In the genomic region with DNA sequence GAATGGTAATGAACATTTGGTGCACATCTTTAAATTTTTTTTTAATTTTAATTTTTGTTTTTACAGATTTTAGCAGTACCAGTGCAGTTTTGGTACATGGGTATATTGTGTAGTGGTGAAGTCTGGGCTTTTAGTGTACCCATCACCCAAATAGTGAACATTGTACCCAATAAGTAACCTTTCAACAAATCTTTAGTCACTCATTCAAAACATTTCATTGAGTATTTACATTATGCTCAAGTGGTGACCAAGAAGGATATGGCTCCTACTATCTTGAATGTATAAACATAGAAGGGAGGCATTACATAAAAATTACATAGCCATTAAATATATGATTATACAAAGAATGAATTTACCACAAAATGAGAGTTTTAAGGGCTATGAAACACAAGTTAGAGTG, we compare ENCODE assay signal across 2 cellular contexts.
A peak's percentile ranks its signal among the peaks of the same experiment; 100 is the strongest.
TF ChIP-seq lines count a peak whose summit lies in the region.

No MANE protein-coding gene starts in this region.

TF ChIP-seq in A549, 52 proteins besides CTCF, POLR2A, EP300 and RAD21 (continued from another document):
- TF ChIP-seq, protein P1, sequence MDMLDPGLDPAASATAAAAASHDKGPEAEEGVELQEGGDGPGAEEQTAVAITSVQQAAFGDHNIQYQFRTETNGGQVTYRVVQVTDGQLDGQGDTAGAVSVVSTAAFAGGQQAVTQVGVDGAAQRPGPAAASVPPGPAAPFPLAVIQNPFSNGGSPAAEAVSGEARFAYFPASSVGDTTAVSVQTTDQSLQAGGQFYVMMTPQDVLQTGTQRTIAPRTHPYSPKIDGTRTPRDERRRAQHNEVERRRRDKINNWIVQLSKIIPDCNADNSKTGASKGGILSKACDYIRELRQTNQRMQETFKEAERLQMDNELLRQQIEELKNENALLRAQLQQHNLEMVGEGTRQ (IDR thresholded peaks at IDR 0.05), result no peak
- TF ChIP-seq KDM5A (IDR thresholded peaks at IDR 0.05) (no peak), SREBF2 (IDR thresholded peaks at IDR 0.05) (no peak), JUN (IDR thresholded peaks at IDR 0.05) (no peak), CHD4 (IDR thresholded peaks at IDR 0.05; ENCODE audit: borderline replicate concordance) (no peak), RARB (CRISPR knock-in tag; IDR thresholded peaks at IDR 0.05) (no peak), MYC (IDR thresholded peaks at IDR 0.05; ENCODE audit: borderline replicate concordance, low read length) (no peak), RNF2 (IDR thresholded peaks at IDR 0.05; ENCODE audit: borderline replicate concordance, low read depth) (no peak), KDM1A (IDR thresholded peaks at IDR 0.05; ENCODE audit: low read depth) (no peak)
- TF ChIP-seq, protein P2, sequence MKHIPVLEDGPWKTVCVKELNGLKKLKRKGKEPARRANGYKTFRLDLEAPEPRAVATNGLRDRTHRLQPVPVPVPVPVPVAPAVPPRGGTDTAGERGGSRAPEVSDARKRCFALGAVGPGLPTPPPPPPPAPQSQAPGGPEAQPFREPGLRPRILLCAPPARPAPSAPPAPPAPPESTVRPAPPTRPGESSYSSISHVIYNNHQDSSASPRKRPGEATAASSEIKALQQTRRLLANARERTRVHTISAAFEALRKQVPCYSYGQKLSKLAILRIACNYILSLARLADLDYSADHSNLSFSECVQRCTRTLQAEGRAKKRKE (CRISPR knock-in tag; IDR thresholded peaks at IDR 0.05; ENCODE audit: low read depth), result no peak

TF ChIP-seq in HepG2, 621 proteins besides CTCF, POLR2A, EP300 and RAD21 (continued from another document and continues in another):
- TF ChIP-seq, protein P3, sequence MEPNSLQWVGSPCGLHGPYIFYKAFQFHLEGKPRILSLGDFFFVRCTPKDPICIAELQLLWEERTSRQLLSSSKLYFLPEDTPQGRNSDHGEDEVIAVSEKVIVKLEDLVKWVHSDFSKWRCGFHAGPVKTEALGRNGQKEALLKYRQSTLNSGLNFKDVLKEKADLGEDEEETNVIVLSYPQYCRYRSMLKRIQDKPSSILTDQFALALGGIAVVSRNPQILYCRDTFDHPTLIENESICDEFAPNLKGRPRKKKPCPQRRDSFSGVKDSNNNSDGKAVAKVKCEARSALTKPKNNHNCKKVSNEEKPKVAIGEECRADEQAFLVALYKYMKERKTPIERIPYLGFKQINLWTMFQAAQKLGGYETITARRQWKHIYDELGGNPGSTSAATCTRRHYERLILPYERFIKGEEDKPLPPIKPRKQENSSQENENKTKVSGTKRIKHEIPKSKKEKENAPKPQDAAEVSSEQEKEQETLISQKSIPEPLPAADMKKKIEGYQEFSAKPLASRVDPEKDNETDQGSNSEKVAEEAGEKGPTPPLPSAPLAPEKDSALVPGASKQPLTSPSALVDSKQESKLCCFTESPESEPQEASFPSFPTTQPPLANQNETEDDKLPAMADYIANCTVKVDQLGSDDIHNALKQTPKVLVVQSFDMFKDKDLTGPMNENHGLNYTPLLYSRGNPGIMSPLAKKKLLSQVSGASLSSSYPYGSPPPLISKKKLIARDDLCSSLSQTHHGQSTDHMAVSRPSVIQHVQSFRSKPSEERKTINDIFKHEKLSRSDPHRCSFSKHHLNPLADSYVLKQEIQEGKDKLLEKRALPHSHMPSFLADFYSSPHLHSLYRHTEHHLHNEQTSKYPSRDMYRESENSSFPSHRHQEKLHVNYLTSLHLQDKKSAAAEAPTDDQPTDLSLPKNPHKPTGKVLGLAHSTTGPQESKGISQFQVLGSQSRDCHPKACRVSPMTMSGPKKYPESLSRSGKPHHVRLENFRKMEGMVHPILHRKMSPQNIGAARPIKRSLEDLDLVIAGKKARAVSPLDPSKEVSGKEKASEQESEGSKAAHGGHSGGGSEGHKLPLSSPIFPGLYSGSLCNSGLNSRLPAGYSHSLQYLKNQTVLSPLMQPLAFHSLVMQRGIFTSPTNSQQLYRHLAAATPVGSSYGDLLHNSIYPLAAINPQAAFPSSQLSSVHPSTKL (CRISPR knock-in tag; IDR thresholded peaks at IDR 0.05), result peak; percentile 52
- peak; percentile 61 for TF ChIP-seq HNF4A (CRISPR knock-in tag; IDR thresholded peaks at IDR 0.05)
- TF ChIP-seq, protein P4, sequence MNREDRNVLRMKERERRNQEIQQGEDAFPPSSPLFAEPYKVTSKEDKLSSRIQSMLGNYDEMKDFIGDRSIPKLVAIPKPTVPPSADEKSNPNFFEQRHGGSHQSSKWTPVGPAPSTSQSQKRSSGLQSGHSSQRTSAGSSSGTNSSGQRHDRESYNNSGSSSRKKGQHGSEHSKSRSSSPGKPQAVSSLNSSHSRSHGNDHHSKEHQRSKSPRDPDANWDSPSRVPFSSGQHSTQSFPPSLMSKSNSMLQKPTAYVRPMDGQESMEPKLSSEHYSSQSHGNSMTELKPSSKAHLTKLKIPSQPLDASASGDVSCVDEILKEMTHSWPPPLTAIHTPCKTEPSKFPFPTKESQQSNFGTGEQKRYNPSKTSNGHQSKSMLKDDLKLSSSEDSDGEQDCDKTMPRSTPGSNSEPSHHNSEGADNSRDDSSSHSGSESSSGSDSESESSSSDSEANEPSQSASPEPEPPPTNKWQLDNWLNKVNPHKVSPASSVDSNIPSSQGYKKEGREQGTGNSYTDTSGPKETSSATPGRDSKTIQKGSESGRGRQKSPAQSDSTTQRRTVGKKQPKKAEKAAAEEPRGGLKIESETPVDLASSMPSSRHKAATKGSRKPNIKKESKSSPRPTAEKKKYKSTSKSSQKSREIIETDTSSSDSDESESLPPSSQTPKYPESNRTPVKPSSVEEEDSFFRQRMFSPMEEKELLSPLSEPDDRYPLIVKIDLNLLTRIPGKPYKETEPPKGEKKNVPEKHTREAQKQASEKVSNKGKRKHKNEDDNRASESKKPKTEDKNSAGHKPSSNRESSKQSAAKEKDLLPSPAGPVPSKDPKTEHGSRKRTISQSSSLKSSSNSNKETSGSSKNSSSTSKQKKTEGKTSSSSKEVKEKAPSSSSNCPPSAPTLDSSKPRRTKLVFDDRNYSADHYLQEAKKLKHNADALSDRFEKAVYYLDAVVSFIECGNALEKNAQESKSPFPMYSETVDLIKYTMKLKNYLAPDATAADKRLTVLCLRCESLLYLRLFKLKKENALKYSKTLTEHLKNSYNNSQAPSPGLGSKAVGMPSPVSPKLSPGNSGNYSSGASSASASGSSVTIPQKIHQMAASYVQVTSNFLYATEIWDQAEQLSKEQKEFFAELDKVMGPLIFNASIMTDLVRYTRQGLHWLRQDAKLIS (CRISPR knock-in tag; IDR thresholded peaks at IDR 0.05), result no peak
- no peak for TF ChIP-seq CBX1 (IDR thresholded peaks at IDR 0.05; ENCODE audit: low read depth)
- TF ChIP-seq, protein P5, sequence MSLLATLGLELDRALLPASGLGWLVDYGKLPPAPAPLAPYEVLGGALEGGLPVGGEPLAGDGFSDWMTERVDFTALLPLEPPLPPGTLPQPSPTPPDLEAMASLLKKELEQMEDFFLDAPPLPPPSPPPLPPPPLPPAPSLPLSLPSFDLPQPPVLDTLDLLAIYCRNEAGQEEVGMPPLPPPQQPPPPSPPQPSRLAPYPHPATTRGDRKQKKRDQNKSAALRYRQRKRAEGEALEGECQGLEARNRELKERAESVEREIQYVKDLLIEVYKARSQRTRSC (CRISPR knock-in tag; IDR thresholded peaks at IDR 0.05; ENCODE audit: low read depth), result no peak
- no peak for TF ChIP-seq MXD4 (CRISPR knock-in tag; IDR thresholded peaks at IDR 0.05)
- TF ChIP-seq FOXA3 (CRISPR knock-in tag; IDR thresholded peaks at IDR 0.05), result peak; percentile 67
- TF ChIP-seq, protein P6, sequence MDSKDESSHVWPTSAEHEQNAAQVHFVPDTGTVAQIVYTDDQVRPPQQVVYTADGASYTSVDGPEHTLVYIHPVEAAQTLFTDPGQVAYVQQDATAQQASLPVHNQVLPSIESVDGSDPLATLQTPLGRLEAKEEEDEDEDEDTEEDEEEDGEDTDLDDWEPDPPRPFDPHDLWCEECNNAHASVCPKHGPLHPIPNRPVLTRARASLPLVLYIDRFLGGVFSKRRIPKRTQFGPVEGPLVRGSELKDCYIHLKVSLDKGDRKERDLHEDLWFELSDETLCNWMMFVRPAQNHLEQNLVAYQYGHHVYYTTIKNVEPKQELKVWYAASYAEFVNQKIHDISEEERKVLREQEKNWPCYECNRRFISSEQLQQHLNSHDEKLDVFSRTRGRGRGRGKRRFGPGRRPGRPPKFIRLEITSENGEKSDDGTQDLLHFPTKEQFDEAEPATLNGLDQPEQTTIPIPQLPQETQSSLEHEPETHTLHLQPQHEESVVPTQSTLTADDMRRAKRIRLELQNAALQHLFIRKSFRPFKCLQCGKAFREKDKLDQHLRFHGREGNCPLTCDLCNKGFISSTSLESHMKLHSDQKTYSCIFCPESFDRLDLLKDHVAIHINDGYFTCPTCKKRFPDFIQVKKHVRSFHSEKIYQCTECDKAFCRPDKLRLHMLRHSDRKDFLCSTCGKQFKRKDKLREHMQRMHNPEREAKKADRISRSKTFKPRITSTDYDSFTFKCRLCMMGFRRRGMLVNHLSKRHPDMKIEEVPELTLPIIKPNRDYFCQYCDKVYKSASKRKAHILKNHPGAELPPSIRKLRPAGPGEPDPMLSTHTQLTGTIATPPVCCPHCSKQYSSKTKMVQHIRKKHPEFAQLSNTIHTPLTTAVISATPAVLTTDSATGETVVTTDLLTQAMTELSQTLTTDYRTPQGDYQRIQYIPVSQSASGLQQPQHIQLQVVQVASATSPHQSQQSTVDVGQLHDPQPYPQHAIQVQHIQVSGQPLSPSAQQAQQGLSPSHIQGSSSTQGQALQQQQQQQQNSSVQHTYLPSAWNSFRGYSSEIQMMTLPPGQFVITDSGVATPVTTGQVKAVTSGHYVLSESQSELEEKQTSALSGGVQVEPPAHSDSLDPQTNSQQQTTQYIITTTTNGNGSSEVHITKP (CRISPR knock-in tag; IDR thresholded peaks at IDR 0.05; ENCODE audit: low read depth), result no peak
- TF ChIP-seq SIX4 (CRISPR knock-in tag; IDR thresholded peaks at IDR 0.05), result no peak
- TF ChIP-seq ZNF232 (CRISPR knock-in tag; IDR thresholded peaks at IDR 0.05; ENCODE audit: borderline replicate concordance), result no peak
- TF ChIP-seq, protein P7, sequence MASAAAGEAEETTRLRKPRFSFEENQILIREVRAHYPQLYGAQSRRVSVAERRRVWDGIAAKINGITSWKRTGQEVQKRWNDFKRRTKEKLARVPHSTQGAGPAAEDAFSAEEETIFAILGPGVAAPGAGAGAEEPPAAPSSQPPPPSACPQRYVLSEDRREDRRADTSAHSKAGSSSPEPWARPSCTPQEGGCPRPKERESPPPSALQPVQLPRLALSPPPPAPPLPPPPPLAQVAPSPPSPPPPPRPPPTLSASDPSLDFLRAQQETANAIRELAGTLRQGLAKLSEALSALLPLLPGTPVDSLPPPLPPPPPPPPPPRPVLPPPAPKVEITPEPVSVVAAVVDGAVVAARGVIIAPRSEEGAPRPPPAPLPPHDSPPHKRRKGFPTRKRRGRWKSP (CRISPR knock-in tag; IDR thresholded peaks at IDR 0.05), result no peak
- TF ChIP-seq AKAP8 (CRISPR knock-in tag; IDR thresholded peaks at IDR 0.05), result no peak
- TF ChIP-seq KAT8 (CRISPR knock-in tag; IDR thresholded peaks at IDR 0.05), result 0 out of 2 replicates have a peak, but pooled peaks have one; percentile 21
- TF ChIP-seq TP53 (CRISPR knock-in tag; conservative IDR thresholded peaks at IDR 0.05), result no peak
- no peak for TF ChIP-seq CREB1 (IDR thresholded peaks at IDR 0.05)
- no peak for TF ChIP-seq CREB1 (CRISPR knock-in tag; IDR thresholded peaks at IDR 0.05)
- TF ChIP-seq ZNF484 (CRISPR knock-in tag; IDR thresholded peaks at IDR 0.05; ENCODE audit: borderline replicate concordance, low read depth), result no peak
- TF ChIP-seq NFIC (IDR thresholded peaks at IDR 0.05; ENCODE audit: low read length), result peak; percentile 55; the same call in 1 of the 2 replicates
- no peak for TF ChIP-seq FOXA1 (IDR thresholded peaks at IDR 0.05)
- 0 out of 2 replicates have a peak, but pooled peaks have one; percentile 9 for TF ChIP-seq FOXA1 (CRISPR knock-in tag; IDR thresholded peaks at IDR 0.05)
- no peak for TF ChIP-seq MEIS1 (CRISPR knock-in tag; IDR thresholded peaks at IDR 0.05; ENCODE audit: borderline replicate concordance)
- TF ChIP-seq, protein P8, sequence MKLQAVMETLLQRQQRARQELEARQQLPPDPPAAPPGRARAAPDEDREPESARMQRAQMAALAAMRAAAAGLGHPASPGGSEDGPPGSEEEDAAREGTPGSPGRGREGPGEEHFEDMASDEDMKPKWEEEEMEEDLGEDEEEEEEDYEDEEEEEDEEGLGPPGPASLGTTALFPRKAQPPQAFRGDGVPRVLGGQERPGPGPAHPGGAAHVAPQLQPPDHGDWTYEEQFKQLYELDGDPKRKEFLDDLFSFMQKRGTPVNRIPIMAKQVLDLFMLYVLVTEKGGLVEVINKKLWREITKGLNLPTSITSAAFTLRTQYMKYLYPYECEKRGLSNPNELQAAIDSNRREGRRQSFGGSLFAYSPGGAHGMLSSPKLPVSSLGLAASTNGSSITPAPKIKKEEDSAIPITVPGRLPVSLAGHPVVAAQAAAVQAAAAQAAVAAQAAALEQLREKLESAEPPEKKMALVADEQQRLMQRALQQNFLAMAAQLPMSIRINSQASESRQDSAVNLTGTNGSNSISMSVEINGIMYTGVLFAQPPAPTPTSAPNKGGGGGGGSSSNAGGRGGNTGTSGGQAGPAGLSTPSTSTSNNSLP (IDR thresholded peaks at IDR 0.05; ENCODE audit: low read depth, low read length), result peak; percentile 24; the same call in 1 of the 2 replicates
- TF ChIP-seq, protein P9, sequence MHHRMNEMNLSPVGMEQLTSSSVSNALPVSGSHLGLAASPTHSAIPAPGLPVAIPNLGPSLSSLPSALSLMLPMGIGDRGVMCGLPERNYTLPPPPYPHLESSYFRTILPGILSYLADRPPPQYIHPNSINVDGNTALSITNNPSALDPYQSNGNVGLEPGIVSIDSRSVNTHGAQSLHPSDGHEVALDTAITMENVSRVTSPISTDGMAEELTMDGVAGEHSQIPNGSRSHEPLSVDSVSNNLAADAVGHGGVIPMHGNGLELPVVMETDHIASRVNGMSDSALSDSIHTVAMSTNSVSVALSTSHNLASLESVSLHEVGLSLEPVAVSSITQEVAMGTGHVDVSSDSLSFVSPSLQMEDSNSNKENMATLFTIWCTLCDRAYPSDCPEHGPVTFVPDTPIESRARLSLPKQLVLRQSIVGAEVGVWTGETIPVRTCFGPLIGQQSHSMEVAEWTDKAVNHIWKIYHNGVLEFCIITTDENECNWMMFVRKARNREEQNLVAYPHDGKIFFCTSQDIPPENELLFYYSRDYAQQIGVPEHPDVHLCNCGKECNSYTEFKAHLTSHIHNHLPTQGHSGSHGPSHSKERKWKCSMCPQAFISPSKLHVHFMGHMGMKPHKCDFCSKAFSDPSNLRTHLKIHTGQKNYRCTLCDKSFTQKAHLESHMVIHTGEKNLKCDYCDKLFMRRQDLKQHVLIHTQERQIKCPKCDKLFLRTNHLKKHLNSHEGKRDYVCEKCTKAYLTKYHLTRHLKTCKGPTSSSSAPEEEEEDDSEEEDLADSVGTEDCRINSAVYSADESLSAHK (CRISPR knock-in tag; IDR thresholded peaks at IDR 0.05; ENCODE audit: borderline replicate concordance), result no peak
- no peak for TF ChIP-seq SSRP1 (CRISPR knock-in tag; IDR thresholded peaks at IDR 0.05)
- 0 out of 2 replicates have a peak, but pooled peaks have one; percentile 8 for TF ChIP-seq RARA (CRISPR knock-in tag; IDR thresholded peaks at IDR 0.05)
- no peak for TF ChIP-seq ZSCAN29 (CRISPR knock-in tag; conservative IDR thresholded peaks at IDR 0.05)
- TF ChIP-seq, protein P10, sequence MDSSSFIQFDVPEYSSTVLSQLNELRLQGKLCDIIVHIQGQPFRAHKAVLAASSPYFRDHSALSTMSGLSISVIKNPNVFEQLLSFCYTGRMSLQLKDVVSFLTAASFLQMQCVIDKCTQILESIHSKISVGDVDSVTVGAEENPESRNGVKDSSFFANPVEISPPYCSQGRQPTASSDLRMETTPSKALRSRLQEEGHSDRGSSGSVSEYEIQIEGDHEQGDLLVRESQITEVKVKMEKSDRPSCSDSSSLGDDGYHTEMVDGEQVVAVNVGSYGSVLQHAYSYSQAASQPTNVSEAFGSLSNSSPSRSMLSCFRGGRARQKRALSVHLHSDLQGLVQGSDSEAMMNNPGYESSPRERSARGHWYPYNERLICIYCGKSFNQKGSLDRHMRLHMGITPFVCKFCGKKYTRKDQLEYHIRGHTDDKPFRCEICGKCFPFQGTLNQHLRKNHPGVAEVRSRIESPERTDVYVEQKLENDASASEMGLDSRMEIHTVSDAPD (CRISPR knock-in tag; IDR thresholded peaks at IDR 0.05), result no peak
- no peak for TF ChIP-seq ZFP37 (CRISPR knock-in tag; IDR thresholded peaks at IDR 0.05; ENCODE audit: borderline replicate concordance)
